ENCODE assay signal across 8 cellular contexts in the genomic region with DNA sequence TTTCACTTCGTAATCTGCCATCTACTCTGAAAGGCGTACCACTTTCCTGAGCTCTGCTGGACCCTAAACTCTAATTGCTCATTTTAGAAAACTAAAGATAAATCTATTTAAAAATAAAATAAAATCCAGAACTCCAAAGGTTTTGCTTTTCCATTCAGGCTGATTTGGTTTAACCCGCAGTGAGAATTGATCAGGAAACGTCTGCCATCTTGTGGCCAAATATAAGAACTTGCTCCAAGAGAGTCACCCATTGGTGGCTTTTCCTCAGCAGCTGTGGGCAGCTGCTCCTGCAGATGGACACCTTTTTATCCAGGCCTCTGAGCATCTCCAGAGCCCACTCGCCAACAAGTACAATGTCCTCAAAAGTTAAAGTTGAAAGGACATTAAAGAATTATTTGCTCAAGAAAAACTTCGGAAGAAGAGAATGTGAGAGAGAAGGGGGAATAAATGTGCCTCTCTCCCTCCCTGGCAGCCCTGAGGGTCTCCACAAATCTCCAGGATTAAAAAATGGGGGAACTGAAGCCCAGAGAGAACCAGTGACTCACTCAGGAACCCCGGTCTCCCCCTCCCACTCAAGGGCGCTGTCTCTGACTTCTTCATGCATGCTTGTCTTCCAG. TPM values are rescaled to one million over a fixed set of nuclear protein-coding genes. Genes with fewer than 3 reads are reported as not detected.
DNase-seq lines count a peak whose midpoint lies in the region; ATAC-seq, FAIRE-seq and TF ChIP-seq lines count a peak whose summit lies in the region.

No MANE protein-coding gene starts in this region.

- H3K36me3 ChIP-seq in GM06990 (ENCODE audit: control insufficient read depth, insufficient read depth, low read length) (no peaks in the 10 kb centered on the region), mucosa of descending colon (ENCODE audit: low read depth) (no peaks in the 10 kb centered on the region)

- no peaks in the 10 kb centered on the region for H3K9me3 Mint-ChIP-seq in T-cell

- CTCF ChIA-PET in T-cell (lab: Charles Lee) = interaction anchor here (0.6 to 5.2 kb wide), 12 partner anchors 10 to 775 kb away, joined by 3 to 31 read pairs (median 3); no protein-coding TSS in a partner anchor

- TF ChIP-seq CTCF in GM06990 (IDR thresholded peaks at IDR 0.05; ENCODE audit: insufficient read depth, low read length, poor library complexity, severe bottlenecking) (peak; percentile 60), epithelial cell of esophagus (IDR thresholded peaks at IDR 0.05; ENCODE audit: insufficient read depth, low read depth, low read length, missing control alignments) (peak; percentile 70), mucosa of descending colon (IDR thresholded peaks at IDR 0.05) (peak; percentile 58)

- no peaks in the 10 kb centered on the region for H3K4me1 ChIP-seq in mucosa of descending colon (ENCODE audit: low read depth)

- intact Hi-C loops in mucosa of descending colon (cut with DNase I, micrococcal nuclease) = loop anchor here in 1 of 2 donors (10.0 kb wide), 1 partner anchor 1214 kb away; no protein-coding TSS in a partner anchor

- peak; percentile 68 for ATAC-seq in HG02642 (IDR thresholded peaks at IDR 0.05; ENCODE audit: poor library complexity, unreplicated experiment)
- peak in 3 of 4 experiments; percentile 43 to 59 (median 58) for ATAC-seq in T-cell (replicated peaks in 1 of 4)
- peak; percentile 78 for ATAC-seq in mucosa of descending colon

- DNase-seq in GM06990 (ENCODE audit: extremely low read depth, insufficient read length) (no peak), NCI-H1694 treated with DMSO at 0.1 percent for 48 hours (lab: John Stamatoyannopoulos, UW) (peak; percentile 41), T-cell (peak in 4 of 34 experiments; percentile 2 to 16 (median 6)), epithelial cell of esophagus (ENCODE audit: low read depth) (peak; percentile 69), mucosa of descending colon (peak in 1 of 3 donors; percentile 56), NCI-H128 (lab: John Stamatoyannopoulos, UW; ENCODE audit: unreplicated experiment) (no peak)

- H3K4me3 ChIP-seq in GM06990 (replicated peaks; ENCODE audit: low read depth, low read length) (no peak overlapping the region), epithelial cell of esophagus (ENCODE audit: low read length) (no peak overlapping the region), mucosa of descending colon (no peak overlapping the region)

- H3K9me3 ChIP-seq in mucosa of descending colon = no peaks in the 10 kb centered on the region

- H3K27me3 ChIP-seq in GM06990 (replicated peaks; ENCODE audit: control insufficient read depth, insufficient read depth, low read length) = no peaks in the 10 kb centered on the region

- H3K4me3 Mint-ChIP-seq in T-cell = no peak overlapping the region

- peaks cover 0 to 2% (median 0%) of the 10 kb centered on the region in 3 donors for H3K4me1 Mint-ChIP-seq in T-cell

- H3K36me3 Mint-ChIP-seq in T-cell = no peaks in the 10 kb centered on the region

- POLR2A ChIA-PET in T-cell (lab: Charles Lee) = no interaction called here

- H3K27me3 Mint-ChIP-seq in T-cell = peaks cover 8 to 10% of the 10 kb centered on the region in 2 donors

- peak; percentile 94 for FAIRE-seq in A204.1 (lab: Jason Lieb, UNC)

- H3K27ac Mint-ChIP-seq in T-cell = no peak overlapping the region

RNA-seq across cellular contexts. Expression of gene SAXO1, which starts 4.1 kb away (rescaled TPM):
- total RNA-seq in T-cell = under 1 TPM in 4 of 5 donors, not detected in 1; 0.19 to 0.79 (median 0.41) TPM
- total RNA-seq in mucosa of descending colon = under 1 TPM; 0.06 to 0.29 (median 0.24) TPM

RNA-seq across cellular contexts. Expression of gene RRAGA, which starts 20.3 kb away (rescaled TPM):
- 10 to 100 TPM; 25.0 to 55.3 (median 42.0) TPM for total RNA-seq in T-cell
- 10 to 100 TPM; 56.5 to 83.3 (median 59.4) TPM for total RNA-seq in mucosa of descending colon

Comparison
In these comparisons a context has a peak if more than half of its experiments do, and no peak if none do; other contexts are left out.
1. DNase-seq: peak in NCI-H1694 treated with DMSO at 0.1 percent for 48 hours (single experiment) and epithelial cell of esophagus (single experiment); none in GM06990 (single experiment) and NCI-H128 (single experiment).
2. Peak in every context shown above with its lines, with median percentiles within 50 percentile points of each other: CTCF ChIP-seq and ATAC-seq.